ENCODE assay signal across 15 cellular contexts in genomic region chr17:68602267-68602644, GRCh38. TPM values are rescaled to one million over a fixed set of nuclear protein-coding genes. Genes with fewer than 3 reads are reported as not detected.
DNase-seq lines count a peak whose midpoint lies in the region; ATAC-seq and TF ChIP-seq lines count a peak whose summit lies in the region.
"Had no signal": no experiment of that assay in that cellular context is flagged by ENCODE, and none has a peak within 500 bp of the region (broad histone marks: within the 10 kb centered on the region; RNA-seq: fewer than 3 reads in every experiment).

No MANE protein-coding gene starts in this region.

- CTCF ChIA-PET in Calu3 (lab: Charles Lee): interaction anchor here (0.8 kb wide), 1 partner anchor 713 kb away, joined by 3 read pairs; no protein-coding TSS in a partner anchor

- H3K4me1 ChIP-seq in breast epithelium (no peaks in the 10 kb centered on the region), left lung (peaks cover 2 to 55% of the 10 kb centered on the region in 2 donors), psoas muscle (no peaks in the 10 kb centered on the region)

- peaks cover 11% of the 10 kb centered on the region for H3K36me3 Mint-ChIP-seq in Calu3 (ENCODE audit: insufficient read depth, unreplicated experiment)
- H3K36me3 Mint-ChIP-seq: stimulated activated effector memory CD8-positive, alpha-beta T cell treated with anti-CD3 and anti-CD28 coated beads, Interleukin-12 subunit alpha, Interleukin-12 subunit beta, amount 100 ng/mL, for 72 hours had no signal

- TF ChIP-seq POLR2A in breast epithelium (IDR thresholded peaks at IDR 0.05): no peak

- H3K27ac Mint-ChIP-seq in Calu3 (ENCODE audit: unreplicated experiment): no peak overlapping the region
- H3K27ac Mint-ChIP-seq: activated CD4-positive, alpha-beta T cell treated with anti-CD3 and anti-CD28 coated beads, Interleukin-2, amount 10 ng/mL, durations not matched to agents 24 days and 14 days; stimulated activated effector memory CD8-positive, alpha-beta T cell treated with anti-CD3 and anti-CD28 coated beads, Interleukin-12 subunit alpha, Interleukin-12 subunit beta, amount 100 ng/mL, for 72 hours had no signal

- H3K27ac ChIP-seq in breast epithelium (peak overlapping the region; percentile 67 to 88), left lung (peak overlapping the region; percentile 89 to 93), psoas muscle (peak overlapping the region; percentile 61)

- H3K9me3 Mint-ChIP-seq in Calu3 (ENCODE audit: low read depth, unreplicated experiment): no peaks in the 10 kb centered on the region

- no peak for DNase-seq in Calu3
- DNase-seq in breast epithelium (ENCODE audit: low spot score in 2 of 2): no peak
- no peak for DNase-seq in left lung
- DNase-seq in psoas muscle: no peak
- no peak for DNase-seq in NCI-H345 (lab: John Stamatoyannopoulos, UW)
- DNase-seq in NCI-H2171 treated with DMSO at 0.1 percent for 48 hours (lab: John Stamatoyannopoulos, UW): no peak
- DNase-seq: activated CD4-positive, alpha-beta T cell treated with anti-CD3 and anti-CD28 coated beads, Interleukin-2, amount 10 ng/mL, durations not matched to agents 24 days and 14 days; activated T-cell treated with anti-CD3 and anti-CD28 coated beads, Interleukin-2, amount 50 U/mL, for 1 hour; dermis blood vessel endothelial cell; NCI-H1092 treated with DMSO at 0.1 percent for 48 hours; NCI-H2227 treated with DMSO at 0.1 percent for 48 hours; T1000 had no signal

- peaks cover 59% of the 10 kb centered on the region for H3K27me3 Mint-ChIP-seq in Calu3 (ENCODE audit: unreplicated experiment)

- ATAC-seq in left lung: no peak
- ATAC-seq in psoas muscle: no peak
- no peak for ATAC-seq in GM21367 (IDR thresholded peaks at IDR 0.05; ENCODE audit: unreplicated experiment)
- no peak for ATAC-seq in HG03196 (IDR thresholded peaks at IDR 0.05; ENCODE audit: unreplicated experiment)
- ATAC-seq: stimulated activated effector memory CD8-positive, alpha-beta T cell treated with anti-CD3 and anti-CD28 coated beads, Interleukin-12 subunit alpha, Interleukin-12 subunit beta, amount 100 ng/mL, for 72 hours had no signal

- no peaks in the 10 kb centered on the region for H3K36me3 ChIP-seq in breast epithelium
- H3K36me3 ChIP-seq in left lung: no peaks in the 10 kb centered on the region
- H3K36me3 ChIP-seq in psoas muscle (ENCODE audit: insufficient read depth in 1 of 2, low read depth in 1 of 2): no peaks in the 10 kb centered on the region

- no peaks in the 10 kb centered on the region for H3K9me3 ChIP-seq in breast epithelium
- no peaks in the 10 kb centered on the region for H3K9me3 ChIP-seq in left lung
- peaks cover 2% of the 10 kb centered on the region for H3K9me3 ChIP-seq in psoas muscle

- H3K4me3 ChIP-seq in breast epithelium: peak overlapping the region in 1 of 3 donors; percentile 81
- peak overlapping the region in 1 of 2 donors; percentile 66 for H3K4me3 ChIP-seq in left lung
- no peak overlapping the region for H3K4me3 ChIP-seq in psoas muscle

- intact Hi-C loops in Calu3 (cut with micrococcal nuclease; ENCODE audit: unreplicated experiment): no loop called here
- intact Hi-C loops in breast epithelium (cut with DNase I; ENCODE audit: low total_unique reads): no loop called here
- intact Hi-C loops in left lung (cut with DNase I): loop anchor here in 1 of 2 donors (10.0 kb wide), 1 partner anchor 57 kb away; no protein-coding TSS in a partner anchor
- intact Hi-C loops in psoas muscle (cut with DNase I): no loop called here

- WGBS in psoas muscle, 3 donors: 73 to 76% (median 74%) methylated on average over 5 of the region's 5 CpGs

- H3K4me1 Mint-ChIP-seq in Calu3 (ENCODE audit: low read depth, unreplicated experiment): peaks cover 7% of the 10 kb centered on the region

- no peak for TF ChIP-seq CTCF in Calu3 (IDR thresholded peaks at IDR 0.05; ENCODE audit: unreplicated experiment)
- no peak for TF ChIP-seq CTCF in breast epithelium (IDR thresholded peaks at IDR 0.05)
- TF ChIP-seq CTCF in left lung (IDR thresholded peaks at IDR 0.05): no peak
- no peak for TF ChIP-seq CTCF in psoas muscle (IDR thresholded peaks at IDR 0.05)

- H3K27me3 ChIP-seq in breast epithelium (no peaks in the 10 kb centered on the region), left lung (peaks cover 0 to 64% of the 10 kb centered on the region in 2 donors), psoas muscle (ENCODE audit: insufficient read depth in 3 of 3, low read length in 2 of 3) (peaks cover 0 to 50% (median 11%) of the 10 kb centered on the region in 3 donors)

- peak overlapping the region; percentile 70 for H3K4me3 Mint-ChIP-seq in Calu3 (ENCODE audit: low read depth, unreplicated experiment)

- no TSS peak for BruUV-seq in Calu3 (replicated peaks; lab: Mats Ljungman, UMichigan)

RNA-seq across cellular contexts. Expression of gene FAM20A, which starts 1.1 kb away (rescaled TPM):
- total RNA-seq in Calu3 (2022): 0.59 and 1.3 TPM in 2 replicates
- total RNA-seq in breast epithelium: 10 to 100 TPM in 2 of 3 donors, 1 to 10 TPM in 1; 6.2 to 28.8 (median 11.3) TPM
- total RNA-seq in left lung: 10 to 100 TPM; 46.8 to 85.9 TPM
- 1 to 10 TPM; 1.1 to 7.1 (median 2.4) TPM for total RNA-seq in psoas muscle
- polyA plus RNA-seq in psoas muscle: 1 to 10 TPM in 2 of 3 donors, under 1 TPM in 1; 0.83 to 2.1 (median 1.3) TPM
- total RNA-seq: activated CD4-positive, alpha-beta T cell treated with anti-CD3 and anti-CD28 coated beads, Interleukin-2, amount 10 ng/mL, durations not matched to agents 24 days and 14 days; dermis blood vessel endothelial cell had no signal
